In the genomic region with DNA sequence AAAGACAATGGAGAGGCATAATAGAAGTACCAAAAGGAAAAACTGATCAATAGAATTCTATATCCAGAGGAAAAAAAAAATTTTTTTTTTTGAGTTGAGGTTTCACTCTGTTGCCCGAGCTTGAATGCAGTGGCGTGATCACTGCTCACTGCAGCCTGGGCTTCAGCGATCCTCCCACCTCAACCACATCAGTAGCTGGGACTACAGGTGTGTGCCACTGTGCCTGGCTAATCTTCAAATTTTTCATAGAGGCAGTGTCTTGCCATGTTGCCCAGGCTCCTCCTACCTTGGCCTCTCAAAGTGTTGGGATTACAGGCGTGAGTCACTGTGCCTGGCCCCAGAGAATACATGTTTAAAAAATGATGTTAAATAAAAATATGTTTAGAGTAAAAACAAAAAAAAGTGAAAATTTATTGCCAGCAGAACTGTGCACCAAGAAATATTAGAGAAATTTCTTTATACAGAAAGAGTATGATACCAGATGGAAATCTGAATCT, we compare ENCODE assay signal across 22 cellular contexts.
DNase-seq lines count a peak whose midpoint lies in the region; ATAC-seq and TF ChIP-seq lines count a peak whose summit lies in the region.
"Had no signal": no experiment of that assay in that cellular context is flagged by ENCODE, and none has a peak within 500 bp of the region (broad histone marks: within the 10 kb centered on the region; RNA-seq: fewer than 3 reads in every experiment).

No MANE protein-coding gene starts in this region.

- no peak overlapping the region for H3K4ac ChIP-seq in IMR-90 (ENCODE audit: low read depth, low read length)

- H2BK15ac ChIP-seq in IMR-90 (ENCODE audit: low read depth, low read length), result no peak overlapping the region

- WGBS in IMR-90 (ENCODE audit: extremely low coverage in 2 of 2, insufficient read length in 1 of 2), 2 experiments, result 80% methylated on average over 1 of the region's 4 CpGs; no CpG with 5 or more reads in 1 of the 2 experiments

- intact Hi-C loops in IMR-90 (cut with micrococcal nuclease), result no loop called here

- H3K27me3 ChIP-seq in IMR-90 (ENCODE audit: control insufficient read depth, insufficient read depth, low read length), result no peaks in the 10 kb centered on the region
- no peaks in the 10 kb centered on the region for H3K27me3 ChIP-seq in RWPE2 (ENCODE audit: insufficient read depth, poor library complexity, severe bottlenecking)
- H3K27me3 ChIP-seq in osteoblast (ENCODE audit: insufficient read depth, low read length), result no peaks in the 10 kb centered on the region
- H3K27me3 ChIP-seq: Peyer's patch, SJSA1 had no signal

- H3K4me2 ChIP-seq in IMR-90 (ENCODE audit: low read depth, low read length), result no peak overlapping the region
- peak overlapping the region; percentile 34 for H3K4me2 ChIP-seq in osteoblast (ENCODE audit: insufficient read depth, low read length)

- no peak overlapping the region for H2BK20ac ChIP-seq in IMR-90 (ENCODE audit: low read depth, low read length)

- H3K4me1 ChIP-seq in IMR-90 (ENCODE audit: control insufficient read depth, insufficient read depth, low read length) (no peaks in the 10 kb centered on the region), RWPE2 (ENCODE audit: insufficient read depth, poor library complexity, severe bottlenecking) (no peaks in the 10 kb centered on the region), osteoblast (ENCODE audit: insufficient read depth, low read length) (peaks cover 5% of the 10 kb centered on the region)
- H3K4me1 ChIP-seq: Peyer's patch, SJSA1 had no signal

- CTCF ChIA-PET in IMR-90 (lab: Yijun Ruan, JAX), result no interaction called here

- H3K27ac ChIP-seq in IMR-90 (ENCODE audit: insufficient read depth, low read length), result no peak overlapping the region
- no peak overlapping the region for H3K27ac ChIP-seq in RWPE2 (ENCODE audit: poor library complexity, severe bottlenecking)
- no peak overlapping the region for H3K27ac ChIP-seq in osteoblast (ENCODE audit: low read depth, low read length)
- H3K27ac ChIP-seq: Peyer's patch, SJSA1 had no signal

- in situ Hi-C loops in IMR-90 (cut with MboI; ENCODE audit: low sequenced_read_pairs), result no loop called here

- no peak overlapping the region for H3K4me3 Mint-ChIP-seq in chondrocyte (ENCODE audit: unreplicated experiment)
- H3K4me3 Mint-ChIP-seq: B cell, CD14-positive monocyte, H9, HFFc6 had no signal

- no peak overlapping the region for H3K56ac ChIP-seq in IMR-90 (ENCODE audit: extremely low read depth, insufficient read depth, low read length)

- H2AFZ ChIP-seq in IMR-90 (replicated peaks; ENCODE audit: low read length, poor library complexity), result no peak overlapping the region
- H2AFZ ChIP-seq in osteoblast (ENCODE audit: low read length), result no peak overlapping the region

- no peaks in the 10 kb centered on the region for H3K79me1 ChIP-seq in IMR-90 (ENCODE audit: low read depth in 1 of 2, low read length in 2 of 2)

- no peaks in the 10 kb centered on the region for H3K79me2 ChIP-seq in osteoblast (ENCODE audit: insufficient read depth, low read length)

- H3K23ac ChIP-seq in IMR-90 (ENCODE audit: low read depth, low read length), result no peak overlapping the region

- H3K4me3 ChIP-seq in IMR-90 (ENCODE audit: insufficient read depth, low read depth, low read length), result no peak overlapping the region
- no peak overlapping the region for H3K4me3 ChIP-seq in RWPE2 (ENCODE audit: severe bottlenecking)
- no peak overlapping the region for H3K4me3 ChIP-seq in osteoblast (ENCODE audit: insufficient read depth, low read length)
- H3K4me3 ChIP-seq: Peyer's patch, SJSA1 had no signal

- no peaks in the 10 kb centered on the region for H3K36me3 Mint-ChIP-seq in chondrocyte (ENCODE audit: low read depth)
- H3K36me3 Mint-ChIP-seq: CD14-positive monocyte had no signal

- H3K36me3 ChIP-seq in IMR-90 (ENCODE audit: control insufficient read depth, insufficient read depth, low read length) (no peaks in the 10 kb centered on the region), RWPE2 (ENCODE audit: low read depth) (no peaks in the 10 kb centered on the region), osteoblast (ENCODE audit: insufficient read depth, low read length) (no peaks in the 10 kb centered on the region)
- H3K36me3 ChIP-seq: Peyer's patch, SJSA1 had no signal

- no peak overlapping the region for H3K18ac ChIP-seq in IMR-90 (ENCODE audit: low read depth, low read length)

- dilution Hi-C loops in IMR-90 (cut with HindIII; ENCODE audit: low sequenced_read_pairs, unreplicated experiment), result no loop called here

- peaks cover 4% of the 10 kb centered on the region for H3K4me1 Mint-ChIP-seq in chondrocyte (ENCODE audit: low read depth)
- H3K4me1 Mint-ChIP-seq: B cell, CD14-positive monocyte had no signal

- H3K9me1 ChIP-seq in IMR-90 (ENCODE audit: insufficient read depth, low read length), result no peaks in the 10 kb centered on the region

- no peak overlapping the region for H2AK5ac ChIP-seq in IMR-90 (ENCODE audit: low read depth, low read length)

- TF ChIP-seq CTCF in IMR-90 (conservative IDR thresholded peaks at IDR 0.05; ENCODE audit: low read depth, low read length) (no peak), RWPE2 (IDR thresholded peaks at IDR 0.05; ENCODE audit: poor library complexity, severe bottlenecking) (no peak), osteoblast (IDR thresholded peaks at IDR 0.05; ENCODE audit: extremely low read depth, low read depth, low read length) (no peak), chondrocyte (IDR thresholded peaks at IDR 0.05) (no peak)

- H3K27me3 Mint-ChIP-seq in chondrocyte (ENCODE audit: low read depth), result no peaks in the 10 kb centered on the region

- no peak overlapping the region for H4K5ac ChIP-seq in IMR-90 (ENCODE audit: low read depth, low read length)

- no peak overlapping the region for H2BK5ac ChIP-seq in IMR-90 (ENCODE audit: low read depth, low read length, poor library complexity, severe bottlenecking)

- peak; percentile 46; the same call in 1 of the 2 replicates for ATAC-seq in IMR-90 (ENCODE audit: low read depth)
- peak; percentile 42; the same call in 2 of the 3 replicates for ATAC-seq in RWPE2 (ENCODE audit: low read depth)
- peak; percentile 41 for ATAC-seq in esophagus mucosa
- ATAC-seq in HG02571 (IDR thresholded peaks at IDR 0.05; ENCODE audit: unreplicated experiment), result no peak
- ATAC-seq: Right ventricle myocardium inferior had no signal

- POLR2A ChIA-PET in IMR-90 (lab: Charles Lee; ENCODE audit: unreplicated experiment), result no interaction called here

- no peaks in the 10 kb centered on the region for H3K9me3 Mint-ChIP-seq in chondrocyte (ENCODE audit: low read depth)
- H3K9me3 Mint-ChIP-seq: H9, HFFc6 had no signal

- H3K9me3 ChIP-seq in IMR-90 (ENCODE audit: control insufficient read depth, insufficient read depth, low read length), result no peaks in the 10 kb centered on the region
- no peaks in the 10 kb centered on the region for H3K9me3 ChIP-seq in RWPE2 (ENCODE audit: severe bottlenecking)
- no peaks in the 10 kb centered on the region for H3K9me3 ChIP-seq in osteoblast (ENCODE audit: low read depth, low read length)
- H3K9me3 ChIP-seq: Peyer's patch, SJSA1 had no signal

- no peak overlapping the region for H3K9ac ChIP-seq in IMR-90 (ENCODE audit: low read depth, low read length)

- no TSS peak for BruUV-seq in IMR-90 (replicated peaks; lab: Mats Ljungman, UMichigan)

- no peak overlapping the region for H4K91ac ChIP-seq in IMR-90 (ENCODE audit: insufficient read depth, low read depth, low read length)

- no peak overlapping the region for H2AK9ac ChIP-seq in IMR-90 (replicated peaks; ENCODE audit: low read depth, low read length, poor library complexity)

- no peak for TF ChIP-seq POLR2A in IMR-90 (IDR thresholded peaks at IDR 0.05; ENCODE audit: low read depth, low read length)

- no peak overlapping the region for H3K14ac ChIP-seq in IMR-90 (replicated peaks; ENCODE audit: low read depth, low read length)

- TF ChIP-seq RAD21 in IMR-90 (IDR thresholded peaks at IDR 0.05; ENCODE audit: low read length), result no peak

- H4K8ac ChIP-seq in IMR-90 (ENCODE audit: low read depth in 2 of 2, low read length in 2 of 2), result no peak overlapping the region

- H2BK120ac ChIP-seq in IMR-90 (ENCODE audit: low read depth, low read length), result no peak overlapping the region

- H4K20me1 ChIP-seq in IMR-90 (ENCODE audit: insufficient read depth, low read length) (no peaks in the 10 kb centered on the region), osteoblast (ENCODE audit: insufficient read depth, low read length) (no peaks in the 10 kb centered on the region)

- no peak overlapping the region for H3K27ac Mint-ChIP-seq in chondrocyte (ENCODE audit: unreplicated experiment)
- H3K27ac Mint-ChIP-seq: B cell, H9, HFFc6 had no signal

- peak; percentile 11 for DNase-seq in IMR-90
- no peak for DNase-seq in RWPE2 (ENCODE audit: low spot score)
- DNase-seq in osteoblast (ENCODE audit: insufficient read length, low spot score, missing footprints), result peak; percentile 53
- DNase-seq in chondrocyte (ENCODE audit: low spot score), result no peak
- no peak for DNase-seq in anterior cingulate cortex (lab: John Stamatoyannopoulos, UW)
- DNase-seq: H9; HFFc6; KBM-7; MV-4-11; NCI-H1105 treated with DMSO at 0.1 percent for 48 hours; NCI-H2029 treated with DMSO at 0.1 percent for 48 hours; NCI-H226; NCI-H510A treated with DMSO at 0.1 percent for 48 hours; NCI-H748 treated with DMSO at 0.1 percent for 48 hours; NK-92 treated with Interleukin-12 subunit alpha and Interleukin-12 subunit beta, amount 100 ng/mL, for 24 hours; Peyer's patch had no signal

TF ChIP-seq in IMR-90, 13 proteins besides CTCF, POLR2A, EP300 and RAD21 (continues in another document):
- TF ChIP-seq RCOR1 (IDR thresholded peaks at IDR 0.05; ENCODE audit: insufficient replicate concordance, low read length), result no peak
- TF ChIP-seq MXI1 (IDR thresholded peaks at IDR 0.05; ENCODE audit: borderline replicate concordance, low read depth, low read length), result no peak
- no peak for TF ChIP-seq SMC3 (IDR thresholded peaks at IDR 0.05; ENCODE audit: low read depth, low read length)
- no peak for TF ChIP-seq CHD1 (IDR thresholded peaks at IDR 0.05; ENCODE audit: low read depth, low read length)
- no peak for TF ChIP-seq BHLHE40 (IDR thresholded peaks at IDR 0.05; ENCODE audit: low read depth, low read length)
- TF ChIP-seq FOS (IDR thresholded peaks at IDR 0.05; ENCODE audit: low read depth, low read length), result no peak
- no peak for TF ChIP-seq NFE2L2 (IDR thresholded peaks at IDR 0.05; ENCODE audit: low read depth, low read length)
- TF ChIP-seq CEBPB (IDR thresholded peaks at IDR 0.05; ENCODE audit: low read depth, low read length), result no peak
- no peak for TF ChIP-seq MAFK (IDR thresholded peaks at IDR 0.05; ENCODE audit: low read depth, low read length)
- TF ChIP-seq RFX5 (IDR thresholded peaks at IDR 0.05; ENCODE audit: low read depth, low read length), result no peak
- no peak for TF ChIP-seq MAZ (IDR thresholded peaks at IDR 0.05; ENCODE audit: borderline replicate concordance, low read depth, low read length)

Comparison
In these comparisons a context has a peak if more than half of its experiments do, and no peak if none do; other contexts are left out.
1. DNase-seq: peak in IMR-90 (single experiment) and osteoblast (single experiment); none in RWPE2 (single experiment), chondrocyte (single experiment) and anterior cingulate cortex (0 of 58).